Comparison of ENCODE assay signal across 16 cellular contexts in genomic region chr19:31354316-31354715, GRCh38.
"Had no signal": no experiment of that assay in that cellular context is flagged by ENCODE, and none has a peak within 500 bp of the region (broad histone marks: within the 10 kb centered on the region; RNA-seq: fewer than 3 reads in every experiment).

No MANE protein-coding gene starts in this region.

- H3K9me3 Mint-ChIP-seq: activated CD4-positive, alpha-beta T cell treated with anti-CD3 and anti-CD28 coated beads, Interleukin-2, amount 10 ng/mL, durations not matched to agents 7 days and 5 days; activated naive CD8-positive, alpha-beta T cell treated with anti-CD3 and anti-CD28 coated beads, Interleukin-2, amount 10 ng/mL, durations not matched to agents 7 days and 5 days had no signal

- H3K4me3 Mint-ChIP-seq: activated CD4-positive, alpha-beta T cell treated with anti-CD3 and anti-CD28 coated beads, Interleukin-2, amount 10 ng/mL, durations not matched to agents 7 days and 5 days; activated naive CD8-positive, alpha-beta T cell treated with anti-CD3 and anti-CD28 coated beads, Interleukin-2, amount 10 ng/mL, durations not matched to agents 7 days and 5 days had no signal

- H3K9me3 ChIP-seq: mucosa of descending colon, right lobe of liver, stomach, thoracic aorta had no signal

- H3K4me3 ChIP-seq: mucosa of descending colon, right lobe of liver, stomach, thoracic aorta had no signal

- H3K27ac Mint-ChIP-seq: activated CD4-positive, alpha-beta T cell treated with anti-CD3 and anti-CD28 coated beads, Interleukin-2, amount 10 ng/mL, durations not matched to agents 7 days and 5 days; activated naive CD8-positive, alpha-beta T cell treated with anti-CD3 and anti-CD28 coated beads, Interleukin-2, amount 10 ng/mL, durations not matched to agents 7 days and 5 days; progenitor cell of endocrine pancreas had no signal

- DNase-seq: activated CD4-positive, alpha-beta T cell treated with anti-CD3 and anti-CD28 coated beads, Interleukin-2, amount 10 ng/mL, durations not matched to agents 7 days and 5 days; activated naive CD4-positive, alpha-beta T cell; activated naive CD8-positive, alpha-beta T cell treated with anti-CD3 and anti-CD28 coated beads, Interleukin-2, amount 10 ng/mL, durations not matched to agents 7 days and 5 days; anterior cingulate cortex; brain microvascular endothelial cell; cortex of kidney; effector CD4-positive, alpha-beta T cell; foreskin keratinocyte; mammary epithelial cell; mucosa of descending colon; naive thymus-derived CD4-positive, alpha-beta T cell; nucleus accumbens; right lobe of liver; stomach had no signal

- H3K36me3 Mint-ChIP-seq: naive thymus-derived CD4-positive, alpha-beta T cell had no signal

- H3K27ac ChIP-seq: brain microvascular endothelial cell, foreskin keratinocyte, right lobe of liver, stomach, thoracic aorta had no signal

- H3K36me3 ChIP-seq: brain microvascular endothelial cell, right lobe of liver, stomach, thoracic aorta had no signal

- ATAC-seq: foreskin keratinocyte; mucosa of descending colon; naive thymus-derived CD4-positive, alpha-beta T cell; right lobe of liver had no signal
